23 cellular contexts compared by ENCODE assay signal in the genomic region with DNA sequence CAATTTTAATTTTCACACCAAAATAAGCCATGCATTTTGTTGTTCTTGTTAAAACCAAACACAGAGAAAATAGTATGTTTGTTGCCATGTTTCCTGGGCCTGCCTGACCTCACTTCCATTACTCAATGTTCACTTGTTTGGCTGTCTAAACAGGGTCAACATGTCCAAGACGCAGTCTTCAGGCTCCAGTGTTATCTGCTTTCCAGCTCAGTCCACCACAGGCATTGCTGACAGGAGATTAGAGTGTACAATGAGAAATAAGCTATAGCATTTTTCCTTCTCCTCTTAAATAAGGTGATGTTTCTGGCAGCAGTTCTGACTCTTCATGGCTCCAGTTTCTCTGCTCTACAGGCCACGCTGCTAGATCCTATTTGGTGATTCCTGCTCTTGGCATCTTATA.
"Had no signal": no experiment of that assay in that cellular context is flagged by ENCODE, and none has a peak within 500 bp of the region (broad histone marks: within the 10 kb centered on the region; RNA-seq: fewer than 3 reads in every experiment).

No MANE protein-coding gene starts in this region.

- H3K27me3 Mint-ChIP-seq: effector memory CD8-positive, alpha-beta T cell; naive thymus-derived CD8-positive, alpha-beta T cell; stimulated activated naive B cell treated with anti-CD40 and anti-IgM and Interleukin-4, amounts not matched to agents 10 μg/mL and 1 μg/mL and 100 μg/mL, for 72 hours; stimulated activated naive CD8-positive, alpha-beta T cell treated with anti-CD3 and anti-CD28 coated beads, Interleukin-15, Interleukin-2, amounts not matched to agents 100 ng/mL and 50 ng/mL, for 24 hours had no signal

- H3K4me3 Mint-ChIP-seq: effector memory CD8-positive, alpha-beta T cell; naive thymus-derived CD8-positive, alpha-beta T cell; stimulated activated naive B cell treated with anti-CD40 and anti-IgM and Interleukin-4, amounts not matched to agents 10 μg/mL and 1 μg/mL and 100 μg/mL, for 72 hours; stimulated activated naive CD8-positive, alpha-beta T cell treated with anti-CD3 and anti-CD28 coated beads, Interleukin-15, Interleukin-2, amounts not matched to agents 100 ng/mL and 50 ng/mL, for 24 hours had no signal

- DNase-seq: cortex of kidney; effector memory CD8-positive, alpha-beta T cell; erythroblast; esophagus squamous epithelium; foreskin melanocyte; glutamatergic neuron; heart right ventricle; hippocampal formation; left cardiac atrium; left ventricle myocardium superior; lower lobe of right lung; naive thymus-derived CD8-positive, alpha-beta T cell; occipital lobe; ovary; right lobe of liver; small intestine; stimulated activated CD4-positive, alpha-beta T cell treated with anti-CD3 and anti-CD28 coated beads, Interleukin-15, amount 100 ng/mL, for 24 hours; stimulated activated CD4-positive, alpha-beta T cell treated with anti-CD3 and anti-CD28 coated beads, Interleukin-2, amount 100 ng/mL, for 48 hours; stimulated activated naive B cell treated with anti-CD40 and anti-IgM and Interleukin-4, amounts not matched to agents 10 μg/mL and 1 μg/mL and 100 μg/mL, for 72 hours; upper lobe of left lung had no signal

- H3K36me3 ChIP-seq: esophagus squamous epithelium, heart right ventricle, lower lobe of right lung, ovary, right lobe of liver, thoracic aorta, tibial nerve, upper lobe of left lung had no signal

- H3K36me3 Mint-ChIP-seq: naive thymus-derived CD8-positive, alpha-beta T cell; stimulated activated naive B cell treated with anti-CD40 and anti-IgM and Interleukin-4, amounts not matched to agents 10 μg/mL and 1 μg/mL and 100 μg/mL, for 72 hours had no signal

- H3K4me1 Mint-ChIP-seq: naive thymus-derived CD8-positive, alpha-beta T cell; stimulated activated naive B cell treated with anti-CD40 and anti-IgM and Interleukin-4, amounts not matched to agents 10 μg/mL and 1 μg/mL and 100 μg/mL, for 72 hours had no signal

- H3K27me3 ChIP-seq: esophagus squamous epithelium, heart right ventricle, ovary, right lobe of liver, tibial nerve, upper lobe of left lung had no signal

- H3K27ac Mint-ChIP-seq: effector memory CD8-positive, alpha-beta T cell; naive thymus-derived CD8-positive, alpha-beta T cell; stimulated activated naive B cell treated with anti-CD40 and anti-IgM and Interleukin-4, amounts not matched to agents 10 μg/mL and 1 μg/mL and 100 μg/mL, for 72 hours; stimulated activated naive CD8-positive, alpha-beta T cell treated with anti-CD3 and anti-CD28 coated beads, Interleukin-15, Interleukin-2, amounts not matched to agents 100 ng/mL and 50 ng/mL, for 24 hours had no signal

- H3K4me3 ChIP-seq: esophagus squamous epithelium, heart right ventricle, lower lobe of right lung, ovary, right lobe of liver, thoracic aorta, tibial nerve, upper lobe of left lung had no signal

- H3K4me1 ChIP-seq: esophagus squamous epithelium, heart right ventricle, lower lobe of right lung, right lobe of liver, tibial nerve, upper lobe of left lung had no signal

- H3K27ac ChIP-seq: esophagus squamous epithelium, heart right ventricle, lower lobe of right lung, ovary, right lobe of liver, thoracic aorta, tibial nerve, upper lobe of left lung had no signal

- ATAC-seq: effector memory CD8-positive, alpha-beta T cell; heart right ventricle; left cardiac atrium; left ventricle myocardium superior; lower lobe of right lung; naive thymus-derived CD8-positive, alpha-beta T cell; right lobe of liver; stimulated activated naive B cell treated with anti-CD40 and anti-IgM and Interleukin-4, amounts not matched to agents 10 μg/mL and 1 μg/mL and 100 μg/mL, for 72 hours had no signal

- H3K9me3 ChIP-seq: esophagus squamous epithelium, lower lobe of right lung, ovary, right lobe of liver, thoracic aorta, upper lobe of left lung had no signal
